ENCODE assay signal across 8 cellular contexts in genomic region chr9:74777136-74777879, GRCh38.
DNase-seq lines count a peak whose midpoint lies in the region; ATAC-seq and TF ChIP-seq lines count a peak whose summit lies in the region.

No MANE protein-coding gene starts in this region.

- peak; percentile 76 for TF ChIP-seq CTCF in BJ (IDR thresholded peaks at IDR 0.05; ENCODE audit: insufficient read depth, low read depth, low read length)

- in situ Hi-C loops in SK-MEL-5 (cut with HindIII; ENCODE audit: low pct_unique_long_range_greater_than_20kb, low sequenced_read_pairs): no loop called here

- CTCF ChIA-PET in BJ (lab: Yijun Ruan, JAX): interaction anchor here (0.7 to 10.3 kb wide), 27 partner anchors 9 to 1852 kb away, joined by 3 to 196 read pairs (median 3); partner anchors contain the start of genes C9orf40, CARNMT1, NMRK1 and OSTF1

- H3K27me3 ChIP-seq in BJ (ENCODE audit: control insufficient read depth, insufficient read depth, low read length): no peaks in the 10 kb centered on the region

- no peaks in the 10 kb centered on the region for H3K36me3 ChIP-seq in BJ (ENCODE audit: control insufficient read depth, insufficient read depth, low read length)

- no peak overlapping the region for H3K4me3 ChIP-seq in BJ (ENCODE audit: low read depth, low read length)

- intact Hi-C loops in head of caudate nucleus (cut with DNase I): loop anchor here (5.0 kb wide), 1 partner anchor 175 kb away; the partner anchor contains the start of gene C9orf40

- ATAC-seq in GM18868 (IDR thresholded peaks at IDR 0.05; ENCODE audit: unreplicated experiment) (peak; percentile 68), HG03565 (IDR thresholded peaks at IDR 0.05; ENCODE audit: unreplicated experiment) (peak; percentile 50)

- POLR2A ChIA-PET in BJ (lab: Charles Lee): interaction anchor here (0.6 kb wide), 1 partner anchor 425 kb away, joined by 7 read pairs; no protein-coding TSS in a partner anchor

- DNase-seq in BJ (ENCODE audit: low read depth): no peak
- DNase-seq in SK-MEL-5 (ENCODE audit: low read depth, low spot score): peak; percentile 73
- DNase-seq in activated naive CD4-positive, alpha-beta T cell treated with anti-CD3 and anti-CD28 coated beads, Interleukin-2, amount 50 U/mL, for 16 hours: peak; percentile 65
- DNase-seq in head of caudate nucleus: peak; percentile 37 to 90 (median 78)
- DNase-seq in putamen (ENCODE audit: low spot score): peak; percentile 71
- DNase-seq in OCI-M2 (lab: John Stamatoyannopoulos, UW; ENCODE audit: unreplicated experiment): no peak

Comparison
In these comparisons a context has a peak if more than half of its experiments do, and no peak if none do; other contexts are left out.
1. DNase-seq: peak in SK-MEL-5 (single experiment), activated naive CD4-positive, alpha-beta T cell treated with anti-CD3 and anti-CD28 coated beads, Interleukin-2, amount 50 U/mL, for 16 hours (single experiment), head of caudate nucleus (42 of 42) and putamen (single experiment); none in BJ (single experiment) and OCI-M2 (single experiment).